In the genomic region with DNA sequence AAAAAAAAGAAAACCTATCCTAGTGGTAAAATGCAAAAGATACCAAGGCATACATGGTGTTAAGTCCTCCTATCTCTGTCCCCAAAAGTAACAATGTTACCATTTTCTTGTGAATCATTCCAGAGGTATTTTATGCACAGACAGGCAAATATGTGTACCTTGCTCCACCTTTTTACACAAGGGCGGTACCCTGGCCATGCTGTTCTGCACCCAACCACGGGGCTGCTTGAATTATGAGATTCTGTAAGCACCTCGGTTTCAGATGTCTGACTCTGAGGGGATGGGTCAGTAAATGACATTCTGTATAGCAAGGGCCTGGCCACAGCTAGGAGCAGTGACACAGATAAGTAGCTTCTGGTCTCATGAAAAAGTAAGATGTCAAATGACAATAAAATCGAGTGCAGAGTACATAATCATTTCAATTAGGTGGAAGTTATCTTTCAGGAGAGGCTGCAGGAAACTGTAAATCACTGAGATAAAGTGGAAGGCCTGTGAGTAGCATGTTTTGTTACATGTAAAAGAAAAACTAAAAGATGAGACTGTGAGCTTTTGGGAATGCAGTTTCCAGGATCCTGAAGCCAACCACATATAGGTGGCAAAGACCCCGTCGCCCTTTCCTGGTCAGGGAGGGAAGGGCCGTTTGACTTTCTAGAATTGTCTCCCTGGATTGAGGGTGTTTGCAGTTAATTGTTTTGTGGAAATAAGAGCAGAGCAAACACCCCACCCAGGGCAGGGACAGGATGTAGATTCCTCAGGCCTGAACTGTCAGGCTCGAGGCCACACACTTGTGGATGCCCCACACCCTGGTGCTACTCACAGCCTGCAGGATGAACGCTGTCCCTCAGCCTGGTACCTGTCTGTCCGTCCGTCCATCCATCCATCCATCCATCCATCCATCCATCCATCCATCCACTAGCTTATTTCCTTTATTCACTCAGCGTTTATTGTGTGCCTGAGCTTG, we compare ENCODE assay signal across 15 cellular contexts. TPM values are rescaled to one million over a fixed set of nuclear protein-coding genes. Genes with fewer than 3 reads are reported as not detected.
A peak's percentile ranks its signal among the peaks of the same experiment; 100 is the strongest.
DNase-seq lines count a peak whose midpoint lies in the region; ATAC-seq, FAIRE-seq and TF ChIP-seq lines count a peak whose summit lies in the region.
"Had no signal": no experiment of that assay in that cellular context is flagged by ENCODE, and none has a peak within 500 bp of the region (broad histone marks: within the 10 kb centered on the region; RNA-seq: fewer than 3 reads in every experiment).

No MANE protein-coding gene starts in this region.

- no peak for TF ChIP-seq POLR2A in GM12878 (IDR thresholded peaks at IDR 0.05; ENCODE audit: low read depth, low read length)
- TF ChIP-seq POLR2A in esophagus squamous epithelium (IDR thresholded peaks at IDR 0.05): no peak
- no peak for TF ChIP-seq POLR2A in gastroesophageal sphincter (IDR thresholded peaks at IDR 0.05)

- H3K36me3 Mint-ChIP-seq in chondrocyte (ENCODE audit: low read depth): no peaks in the 10 kb centered on the region
- H3K36me3 Mint-ChIP-seq: naive thymus-derived CD8-positive, alpha-beta T cell had no signal

- ATAC-seq in GM12878 (peak; percentile 67), gastroesophageal sphincter (no peak)
- ATAC-seq: naive thymus-derived CD8-positive, alpha-beta T cell had no signal

- CTCF ChIA-PET in GM12878 (lab: Yijun Ruan, JAX): interaction anchor here (0.8 to 2.0 kb wide), 3 partner anchors 16 to 199 kb away, joined by 3 to 10 read pairs (median 3); no protein-coding TSS in a partner anchor

- TF ChIP-seq CTCF in GM12878 (IDR thresholded peaks at IDR 0.05 in 2 of 3, conservative IDR thresholded peaks at IDR 0.05 in 1 of 3; ENCODE audit: control insufficient read depth in 2 of 3, extremely low read depth in 1 of 3, insufficient read depth in 1 of 3, low read depth in 3 of 3, low read length in 3 of 3) (no peak), chondrocyte (IDR thresholded peaks at IDR 0.05) (no peak), esophagus squamous epithelium (IDR thresholded peaks at IDR 0.05) (no peak), gastroesophageal sphincter (IDR thresholded peaks at IDR 0.05) (no peak)

- FAIRE-seq in GM12878 (lab: Jason Lieb, UNC): no peak

- H3K27me3 ChIP-seq in GM12878 (replicated peaks in 1 of 2; ENCODE audit: control insufficient read depth in 2 of 2, insufficient read depth in 2 of 2, low read length in 1 of 2): no peaks in the 10 kb centered on the region
- no peaks in the 10 kb centered on the region for H3K27me3 ChIP-seq in mucosa of rectum (ENCODE audit: control insufficient read depth in 2 of 2, insufficient read depth in 2 of 2, low read length in 2 of 2)
- no peaks in the 10 kb centered on the region for H3K27me3 ChIP-seq in esophagus squamous epithelium
- H3K27me3 ChIP-seq in gastroesophageal sphincter: no peaks in the 10 kb centered on the region
- H3K27me3 ChIP-seq: brain microvascular endothelial cell, spleen had no signal

- peak; percentile 33 for DNase-seq in Daoy (ENCODE audit: low read depth)
- no peak for DNase-seq in GM12878 (ENCODE audit: low read depth, low spot score)
- DNase-seq in chondrocyte (ENCODE audit: low spot score): no peak
- no peak for DNase-seq in esophagus squamous epithelium (lab: John Stamatoyannopoulos, UW)
- no peak for DNase-seq in GM19238 (ENCODE audit: insufficient read length, low spot score)
- DNase-seq: activated effector memory CD4-positive, alpha-beta T cell treated with Interleukin-2 at 50 U/mL for 16 hours; brain microvascular endothelial cell; CD4-positive, alpha-beta T cell; naive thymus-derived CD8-positive, alpha-beta T cell; NCI-H2029 treated with DMSO at 0.1 percent for 48 hours; SIG-M5; spleen had no signal

- in situ Hi-C loops in GM12878 (cut with MboI): no loop called here

- RAD21 ChIA-PET in GM12878 (lab: Charles Lee; ENCODE audit: unreplicated experiment): interaction anchor here (1.5 kb wide), 1 partner anchor 16 kb away, joined by 5 read pairs; no protein-coding TSS in a partner anchor

- no peak overlapping the region for H3K27ac Mint-ChIP-seq in chondrocyte (ENCODE audit: unreplicated experiment)
- H3K27ac Mint-ChIP-seq: CD4-positive, alpha-beta T cell had no signal

- no peaks in the 10 kb centered on the region for H3K9me3 Mint-ChIP-seq in chondrocyte (ENCODE audit: low read depth)
- H3K9me3 Mint-ChIP-seq: CD4-positive, alpha-beta T cell; naive thymus-derived CD8-positive, alpha-beta T cell had no signal

- H3K4me1 Mint-ChIP-seq in chondrocyte (ENCODE audit: low read depth): peaks cover 40% of the 10 kb centered on the region

- no peak overlapping the region for H2AFZ ChIP-seq in GM12878 (ENCODE audit: control insufficient read depth, low read depth, low read length)

- H3K4me3 Mint-ChIP-seq in chondrocyte (ENCODE audit: unreplicated experiment): no peak overlapping the region
- H3K4me3 Mint-ChIP-seq: CD4-positive, alpha-beta T cell; naive thymus-derived CD8-positive, alpha-beta T cell had no signal

- no peaks in the 10 kb centered on the region for H3K9me3 ChIP-seq in GM12878 (replicated peaks; ENCODE audit: control insufficient read depth, insufficient read depth, low read length)
- no peaks in the 10 kb centered on the region for H3K9me3 ChIP-seq in mucosa of rectum (ENCODE audit: control insufficient read depth in 2 of 2, low read length in 2 of 2)
- H3K9me3 ChIP-seq in esophagus squamous epithelium: no peaks in the 10 kb centered on the region
- H3K9me3 ChIP-seq in gastroesophageal sphincter: no peaks in the 10 kb centered on the region
- H3K9me3 ChIP-seq: spleen had no signal

- H3K36me3 ChIP-seq in GM12878 (ENCODE audit: control insufficient read depth in 2 of 2, insufficient read depth in 2 of 2, low read length in 1 of 2): no peaks in the 10 kb centered on the region
- no peaks in the 10 kb centered on the region for H3K36me3 ChIP-seq in mucosa of rectum (ENCODE audit: control insufficient read depth in 2 of 2, insufficient read depth in 2 of 2, low read length in 2 of 2)
- no peaks in the 10 kb centered on the region for H3K36me3 ChIP-seq in esophagus squamous epithelium
- H3K36me3 ChIP-seq in gastroesophageal sphincter: no peaks in the 10 kb centered on the region
- H3K36me3 ChIP-seq: brain microvascular endothelial cell, spleen had no signal

- no peaks in the 10 kb centered on the region for H3K79me2 ChIP-seq in GM12878 (ENCODE audit: control insufficient read depth, insufficient read depth, low read length)

- intact Hi-C loops in GM12878 (cut with micrococcal nuclease; ENCODE audit: unreplicated experiment) (no loop called here), esophagus squamous epithelium (cut with DNase I) (no loop called here)

- no peak for TF ChIP-seq EP300 in Ishikawa (IDR thresholded peaks at IDR 0.05; ENCODE audit: borderline replicate concordance)
- TF ChIP-seq EP300 in GM12878 (IDR thresholded peaks at IDR 0.05; ENCODE audit: borderline replicate concordance in 1 of 2, control insufficient read depth in 1 of 2, low read depth in 2 of 2, low read length in 2 of 2): no peak
- no peak for TF ChIP-seq EP300 in gastroesophageal sphincter (IDR thresholded peaks at IDR 0.05)

- H3K27me3 Mint-ChIP-seq in chondrocyte (ENCODE audit: low read depth): no peaks in the 10 kb centered on the region
- H3K27me3 Mint-ChIP-seq: CD4-positive, alpha-beta T cell; naive thymus-derived CD8-positive, alpha-beta T cell had no signal

- H4K20me1 ChIP-seq in GM12878 (ENCODE audit: control insufficient read depth, insufficient read depth): no peaks in the 10 kb centered on the region

- POLR2A ChIA-PET in GM12878 (lab: Charles Lee): interaction anchor here (0.6 to 1.0 kb wide), 2 partner anchors 35 to 486 kb away, joined by 3 to 5 read pairs; no protein-coding TSS in a partner anchor

- SMC1A ChIA-PET in GM12878 (lab: Charles Lee; ENCODE audit: uncharacterized antibody, unreplicated experiment): interaction anchor here (1.3 kb wide), 1 partner anchor 23 kb away, joined by 4 read pairs; no protein-coding TSS in a partner anchor

- peaks cover 19% of the 10 kb centered on the region for H3K4me1 ChIP-seq in GM12878 (ENCODE audit: control insufficient read depth, insufficient read depth, low read length)
- H3K4me1 ChIP-seq in mucosa of rectum (ENCODE audit: control insufficient read depth in 2 of 2, insufficient read depth in 2 of 2, low read length in 2 of 2): peaks cover 40 to 67% of the 10 kb centered on the region in 2 donors
- H3K4me1 ChIP-seq in esophagus squamous epithelium: peaks cover 1 to 26% (median 3%) of the 10 kb centered on the region in 3 donors
- peaks cover 0 to 12% (median 5%) of the 10 kb centered on the region in 3 donors for H3K4me1 ChIP-seq in gastroesophageal sphincter

- BruUV-seq in GM12878 (replicated peaks; lab: Mats Ljungman, UMichigan): no TSS peak

- no peak for TF ChIP-seq RAD21 in Ishikawa (IDR thresholded peaks at IDR 0.05; ENCODE audit: low read depth)
- no peak for TF ChIP-seq RAD21 in GM12878 (IDR thresholded peaks at IDR 0.05; ENCODE audit: insufficient read depth, low read depth, low read length)

- H3K27ac ChIP-seq in GM12878 (ENCODE audit: control insufficient read depth, insufficient read depth) (no peak overlapping the region), mucosa of rectum (ENCODE audit: low read depth in 2 of 2, low read length in 2 of 2) (peak overlapping the region; percentile 72 to 88), esophagus squamous epithelium (peak overlapping the region in 1 of 4 donors; percentile 5), gastroesophageal sphincter (no peak overlapping the region)
- H3K27ac ChIP-seq: brain microvascular endothelial cell, spleen had no signal

- 44% methylated on average over 12 of the region's 12 CpGs for WGBS in GM12878 (ENCODE audit: insufficient coverage, insufficient replicate concordance, low lambda C conversion rate, missing lambda C conversion rate)
- 47 to 65% methylated on average over 11 to 12 of the region's 12 CpGs for WGBS in esophagus squamous epithelium, 2 donors
- WGBS in gastroesophageal sphincter (ENCODE audit: low coverage in 1 of 2), 2 donors: 66 to 70% methylated on average over 9 to 12 of the region's 12 CpGs

- H3K4me2 ChIP-seq in GM12878 (ENCODE audit: control insufficient read depth, insufficient read depth): no peak overlapping the region

- no peak overlapping the region for H3K9ac ChIP-seq in GM12878 (ENCODE audit: control insufficient read depth, insufficient read depth, low read length)
- H3K9ac ChIP-seq in mucosa of rectum (ENCODE audit: low read depth in 1 of 2, low read length in 2 of 2): peak overlapping the region; percentile 4 to 32

- no peak overlapping the region for H3K4me3 ChIP-seq in GM12878
- H3K4me3 ChIP-seq in mucosa of rectum (ENCODE audit: low read length in 2 of 2): peak overlapping the region; percentile 31 to 53
- no peak overlapping the region for H3K4me3 ChIP-seq in esophagus squamous epithelium
- no peak overlapping the region for H3K4me3 ChIP-seq in gastroesophageal sphincter
- H3K4me3 ChIP-seq: spleen had no signal

RNA-seq across cellular contexts. Expression of a gene that starts 30.2 kb away (rescaled TPM):
- total RNA-seq in Daoy (2014; rRNA removed; shearing (Covaris generic)): 87.9 and 97.5 TPM in 2 replicates
- 317 and 324 TPM in 2 replicates for total RNA-seq in GM12878 (2013; cell fraction: nucleolus; rRNA removed)
- 41.3 and 44.1 TPM in 2 replicates for total RNA-seq in GM12878 (2014; rRNA removed)
- 28.7 and 29.8 TPM in 2 replicates for total RNA-seq in GM12878 (2014; rRNA removed; fragmentation: Illumina TruSeq; extraction: Trizol)
- total RNA-seq in GM12878 (2021): 51.8 and 58.1 TPM in 2 replicates
- polyA plus RNA-seq in GM12878 (2011; ENCODE audit: low read depth): 21.1 TPM
- 29.9 and 40.9 TPM in 2 replicates for polyA plus RNA-seq in GM12878 (2011; rRNA removed)
- polyA plus RNA-seq in GM12878 (2011; cell fraction: cytosol; rRNA removed): 58.3 and 60.6 TPM in 2 replicates
- polyA plus RNA-seq in GM12878 (2011; cell fraction: nucleus; rRNA removed): 205 and 415 TPM in 2 replicates
- 28.7 and 30.9 TPM in 2 replicates for polyA plus RNA-seq in GM12878 (2012)
- polyA plus RNA-seq in GM12878 (2014; fragmentation: Illumina TruSeq; extraction: Trizol): 32.3 and 33.1 TPM in 2 replicates
- 10 to 100 TPM; 13.6 to 15.8 TPM for polyA plus RNA-seq in GM12878 (2014; fragmentation: Nextera tagmentation; extraction: Ambion mirVana)
- polyA plus RNA-seq in GM12878 (2014; rRNA removed): 22.9 and 26.4 TPM in 2 replicates
- polyA plus RNA-seq in GM12878 (2016; fragmentation: Nextera tagmentation; extraction: Ambion mirVana): 10 to 100 TPM; 18.9 to 20.3 TPM
- polyA minus RNA-seq in GM12878 (2011; rRNA and poly(A)+ RNA removed): 153 and 195 TPM in 2 replicates
- 90.3 and 94.3 TPM in 2 replicates for polyA minus RNA-seq in GM12878 (2011; cell fraction: cytosol; rRNA and poly(A)+ RNA removed)
- 105 and 299 TPM in 2 replicates for polyA minus RNA-seq in GM12878 (2011; cell fraction: nucleus; rRNA and poly(A)+ RNA removed)
- total RNA-seq in chondrocyte: 56.5 to 75.3 TPM (median 70.2 TPM) in 3 replicates
- total RNA-seq in esophagus squamous epithelium: 10 to 100 TPM; 65.4 to 77.0 (median 71.5) TPM
- total RNA-seq in gastroesophageal sphincter: 100 to 1,000 TPM in 1 of 4 donors, 10 to 100 TPM in 3; 60.2 to 138 (median 96.2) TPM

Comparison
In these comparisons a context has a peak if more than half of its experiments do, and no peak if none do; other contexts are left out.
1. H3K27ac ChIP-seq: peak in mucosa of rectum (2 of 2); none in GM12878 (single experiment) and gastroesophageal sphincter (0 of 4).
2. H3K4me3 ChIP-seq: peak in mucosa of rectum (2 of 2); none in GM12878 (single experiment), esophagus squamous epithelium (0 of 4) and gastroesophageal sphincter (0 of 2).